ENCODE assay signal across 13 cellular contexts in genomic region chr2:100935372-100935752, GRCh38.
DNase-seq lines count a peak whose midpoint lies in the region; ATAC-seq and TF ChIP-seq lines count a peak whose summit lies in the region.
"Had no signal": no experiment of that assay in that cellular context is flagged by ENCODE, and none has a peak within 500 bp of the region (broad histone marks: within the 10 kb centered on the region; RNA-seq: fewer than 3 reads in every experiment).

No MANE protein-coding gene starts in this region.

- H3K36me3 Mint-ChIP-seq in chondrocyte (ENCODE audit: low read depth) = peaks cover 14% of the 10 kb centered on the region
- H3K36me3 Mint-ChIP-seq in CD8-positive, alpha-beta memory T cell = no peaks in the 10 kb centered on the region
- no peaks in the 10 kb centered on the region for H3K36me3 Mint-ChIP-seq in activated CD4-positive, alpha-beta memory T cell treated with anti-CD3 and anti-CD28 coated beads, Interleukin-2, amount 10 ng/mL, durations not matched to agents 7 days and 5 days (ENCODE audit: low read depth)

- no peaks in the 10 kb centered on the region for H3K27me3 Mint-ChIP-seq in chondrocyte (ENCODE audit: low read depth)
- peaks cover 10 to 13% of the 10 kb centered on the region in 2 donors for H3K27me3 Mint-ChIP-seq in CD8-positive, alpha-beta memory T cell
- H3K27me3 Mint-ChIP-seq in activated CD4-positive, alpha-beta memory T cell treated with anti-CD3 and anti-CD28 coated beads, Interleukin-2, amount 10 ng/mL, durations not matched to agents 7 days and 5 days = no peaks in the 10 kb centered on the region

- no peak for DNase-seq in Right ventricle myocardium inferior (ENCODE audit: missing footprints)
- no peak for DNase-seq in cardiac septum (ENCODE audit: low spot score)
- no peak for DNase-seq in chondrocyte (ENCODE audit: low spot score)
- DNase-seq in left ventricle myocardium superior = no peak
- no peak for DNase-seq in DMS53 treated with DMSO at 0.1 percent for 48 hours (lab: John Stamatoyannopoulos, UW; ENCODE audit: unreplicated experiment)
- no peak for DNase-seq in CD8-positive, alpha-beta memory T cell
- no peak for DNase-seq in activated CD4-positive, alpha-beta memory T cell treated with anti-CD3 and anti-CD28 coated beads, Interleukin-2, amount 10 ng/mL, durations not matched to agents 7 days and 5 days
- DNase-seq: activated CD8-positive, alpha-beta T cell treated with anti-CD3 and anti-CD28 coated beads, Interleukin-2, amount 10 ng/mL, durations not matched to agents 7 days and 5 days; body of pancreas; stomach had no signal

- H3K4me3 Mint-ChIP-seq in chondrocyte (ENCODE audit: unreplicated experiment) = no peak overlapping the region
- no peak overlapping the region for H3K4me3 Mint-ChIP-seq in CD8-positive, alpha-beta memory T cell
- H3K4me3 Mint-ChIP-seq in activated CD4-positive, alpha-beta memory T cell treated with anti-CD3 and anti-CD28 coated beads, Interleukin-2, amount 10 ng/mL, durations not matched to agents 7 days and 5 days = no peak overlapping the region
- H3K4me3 Mint-ChIP-seq: activated CD8-positive, alpha-beta T cell treated with anti-CD3 and anti-CD28 coated beads, Interleukin-2, amount 10 ng/mL, durations not matched to agents 7 days and 5 days; nephron had no signal

- intact Hi-C loops in Right ventricle myocardium inferior (cut with DNase I) = no loop called here
- intact Hi-C loops in cardiac septum (cut with DNase I) = loop anchor here (5.0 kb wide), 1 partner anchor 113 kb away; the partner anchor contains the start of gene NPAS2
- intact Hi-C loops in left ventricle myocardium superior (cut with micrococcal nuclease) = no loop called here

- H3K4me1 ChIP-seq in CD8-positive, alpha-beta memory T cell (ENCODE audit: insufficient read depth, low read length) = no peaks in the 10 kb centered on the region
- H3K4me1 ChIP-seq: body of pancreas had no signal

- ATAC-seq in Right ventricle myocardium inferior (peak; percentile 86), left ventricle myocardium superior (peak; percentile 88), GM18511 (IDR thresholded peaks at IDR 0.05; ENCODE audit: unreplicated experiment) (no peak)
- ATAC-seq: activated CD8-positive, alpha-beta T cell treated with anti-CD3 and anti-CD28 coated beads, Interleukin-2, amount 10 ng/mL, durations not matched to agents 7 days and 5 days; body of pancreas had no signal

- H3K4me1 Mint-ChIP-seq in chondrocyte (ENCODE audit: low read depth) = peaks cover 24% of the 10 kb centered on the region
- H3K4me1 Mint-ChIP-seq in CD8-positive, alpha-beta memory T cell = peaks cover 0 to 2% (median under 1%) of the 10 kb centered on the region in 3 donors
- no peaks in the 10 kb centered on the region for H3K4me1 Mint-ChIP-seq in activated CD4-positive, alpha-beta memory T cell treated with anti-CD3 and anti-CD28 coated beads, Interleukin-2, amount 10 ng/mL, durations not matched to agents 7 days and 5 days
- H3K4me1 Mint-ChIP-seq: nephron had no signal

- TF ChIP-seq CTCF in chondrocyte (IDR thresholded peaks at IDR 0.05) = no peak

- no peak overlapping the region for H3K27ac ChIP-seq in CD8-positive, alpha-beta memory T cell (ENCODE audit: low read depth, low read length)
- H3K27ac ChIP-seq: 22Rv1, body of pancreas had no signal

- no peaks in the 10 kb centered on the region for H3K9me3 ChIP-seq in CD8-positive, alpha-beta memory T cell (ENCODE audit: low read length)
- H3K9me3 ChIP-seq: body of pancreas, stomach had no signal

- CTCF ChIA-PET in CD8-positive, alpha-beta memory T cell (lab: Charles Lee) = no interaction called here
- CTCF ChIA-PET in activated CD4-positive, alpha-beta memory T cell treated with anti-CD3 and anti-CD28 coated beads, Interleukin-2, amount 10 ng/mL, durations not matched to agents 7 days and 5 days (lab: Charles Lee) = no interaction called here

- POLR2A ChIA-PET in CD8-positive, alpha-beta memory T cell (lab: Charles Lee) = no interaction called here
- POLR2A ChIA-PET in activated CD4-positive, alpha-beta memory T cell treated with anti-CD3 and anti-CD28 coated beads, Interleukin-2, amount 10 ng/mL, durations not matched to agents 7 days and 5 days (lab: Charles Lee) = no interaction called here

- H3K4me3 ChIP-seq in CD8-positive, alpha-beta memory T cell (ENCODE audit: low read length) = no peak overlapping the region
- H3K4me3 ChIP-seq: body of pancreas, stomach had no signal

- H3K27me3 ChIP-seq in CD8-positive, alpha-beta memory T cell (ENCODE audit: insufficient read depth, low read length, poor library complexity, severe bottlenecking) = no peaks in the 10 kb centered on the region
- H3K27me3 ChIP-seq: body of pancreas, stomach had no signal

- H3K36me3 ChIP-seq in CD8-positive, alpha-beta memory T cell (ENCODE audit: insufficient read depth, low read length) = no peaks in the 10 kb centered on the region

- peak overlapping the region; percentile 72 for H3K27ac Mint-ChIP-seq in chondrocyte (ENCODE audit: unreplicated experiment)
- no peak overlapping the region for H3K27ac Mint-ChIP-seq in CD8-positive, alpha-beta memory T cell
- no peak overlapping the region for H3K27ac Mint-ChIP-seq in activated CD4-positive, alpha-beta memory T cell treated with anti-CD3 and anti-CD28 coated beads, Interleukin-2, amount 10 ng/mL, durations not matched to agents 7 days and 5 days
- H3K27ac Mint-ChIP-seq: activated CD8-positive, alpha-beta T cell treated with anti-CD3 and anti-CD28 coated beads, Interleukin-2, amount 10 ng/mL, durations not matched to agents 7 days and 5 days; nephron had no signal

- no peaks in the 10 kb centered on the region for H3K9me3 Mint-ChIP-seq in chondrocyte (ENCODE audit: low read depth)
- no peaks in the 10 kb centered on the region for H3K9me3 Mint-ChIP-seq in CD8-positive, alpha-beta memory T cell
- no peaks in the 10 kb centered on the region for H3K9me3 Mint-ChIP-seq in activated CD4-positive, alpha-beta memory T cell treated with anti-CD3 and anti-CD28 coated beads, Interleukin-2, amount 10 ng/mL, durations not matched to agents 7 days and 5 days
- H3K9me3 Mint-ChIP-seq: nephron had no signal
